ENCODE assay signal across 19 cellular contexts in genomic region chr1:57597036-57597435, GRCh38.
"Had no signal": no experiment of that assay in that cellular context is flagged by ENCODE, and none has a peak within 500 bp of the region (broad histone marks: within the 10 kb centered on the region; RNA-seq: fewer than 3 reads in every experiment).

No MANE protein-coding gene starts in this region.

- H3K27me3 ChIP-seq: heart left ventricle, neutrophil, right atrium auricular region had no signal

- H3K9me3 ChIP-seq: heart left ventricle, neutrophil, right atrium auricular region had no signal

- DNase-seq: cortex of kidney; dorsolateral prefrontal cortex; effector CD8-positive, alpha-beta T cell; heart left ventricle; hippocampal formation; islet precursor cell; mammary epithelial cell; natural killer cell; posterior cingulate gyrus; stimulated activated CD4-positive, alpha-beta T cell treated with anti-CD3 and anti-CD28 coated beads, Interleukin-2, amount 100 ng/mL, for 48 hours; stimulated activated naive CD4-positive, alpha-beta T cell treated with Interleukin-2 at 50 U/mL for 16 hours; trophoblast cell had no signal

- H3K4me2 ChIP-seq: smooth muscle cell had no signal

- H3K27ac ChIP-seq: dorsolateral prefrontal cortex, heart left ventricle, neutrophil, right atrium auricular region had no signal

- H3K36me3 ChIP-seq: heart left ventricle, neutrophil, right atrium auricular region had no signal

- H3K4me3 ChIP-seq: dorsolateral prefrontal cortex, heart left ventricle, right atrium auricular region, smooth muscle cell had no signal

- ATAC-seq: esophagus mucosa, heart left ventricle, left lobe of liver, natural killer cell had no signal

- FAIRE-seq: endometrium, frontal cortex had no signal
